Comparison of ENCODE assay signal across 14 cellular contexts in the genomic region with DNA sequence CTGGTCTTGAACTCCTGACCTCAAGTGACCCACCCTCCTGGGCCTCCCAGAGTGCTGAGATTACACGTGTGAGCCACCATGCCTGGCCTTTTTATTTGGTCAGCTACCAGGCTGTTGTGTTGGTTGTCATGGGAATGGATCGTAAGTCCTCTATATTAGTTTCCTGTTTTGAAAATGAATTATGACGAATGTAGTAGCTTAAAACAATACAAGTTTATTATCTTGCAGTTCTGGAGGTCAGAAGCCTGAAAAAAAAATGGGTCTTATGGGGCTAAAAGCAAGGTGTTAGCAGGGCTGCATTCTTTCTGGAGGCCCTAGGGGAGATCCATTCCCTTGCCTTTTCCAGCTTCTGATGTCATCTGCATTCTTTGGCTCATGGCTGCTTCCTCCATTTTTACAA. TPM values are rescaled to one million over a fixed set of nuclear protein-coding genes. Genes with fewer than 3 reads are reported as not detected.
A peak's percentile ranks its signal among the peaks of the same experiment; 100 is the strongest.
DNase-seq lines count a peak whose midpoint lies in the region; ATAC-seq and TF ChIP-seq lines count a peak whose summit lies in the region.
"Had no signal": no experiment of that assay in that cellular context is flagged by ENCODE, and none has a peak within 500 bp of the region (broad histone marks: within the 10 kb centered on the region; RNA-seq: fewer than 3 reads in every experiment).

No MANE protein-coding gene starts in this region.

- H3K36me3 Mint-ChIP-seq in activated CD4-positive, alpha-beta T cell treated with anti-CD3 and anti-CD28 coated beads, Interleukin-2, amount 10 ng/mL, durations not matched to agents 7 days and 5 days (ENCODE audit: low read depth): peaks cover 4% of the 10 kb centered on the region
- H3K36me3 Mint-ChIP-seq in activated CD4-positive, alpha-beta T cell treated with anti-CD3 and anti-CD28 coated beads, Interleukin-2, amount 10 ng/mL, durations not matched to agents 24 days and 14 days (ENCODE audit: low read depth): no peaks in the 10 kb centered on the region
- H3K36me3 Mint-ChIP-seq: neural progenitor cell had no signal

- no peaks in the 10 kb centered on the region for H3K27me3 ChIP-seq in osteoblast (ENCODE audit: insufficient read depth, low read length)
- H3K27me3 ChIP-seq: neural progenitor cell, upper lobe of left lung had no signal

- no peak for DNase-seq in activated CD4-positive, alpha-beta T cell treated with anti-CD3 and anti-CD28 coated beads, Interleukin-2, amount 10 ng/mL, durations not matched to agents 7 days and 5 days
- DNase-seq in activated CD4-positive, alpha-beta T cell treated with anti-CD3 and anti-CD28 coated beads for 1 hour: no peak
- DNase-seq in SK-MEL-5 (ENCODE audit: low read depth, low spot score) (peak; percentile 35), fibroblast of the aortic adventitia (ENCODE audit: low read depth) (peak; percentile 81), osteoblast (ENCODE audit: insufficient read length, low spot score, missing footprints) (no peak)
- DNase-seq in activated CD4-positive, alpha-beta T cell treated with anti-CD3 and anti-CD28 coated beads, Interleukin-2, amount 10 ng/mL, durations not matched to agents 24 days and 14 days: no peak
- DNase-seq: DMS79, NCI-H2107, T-helper 2 cell, upper lobe of left lung had no signal

- ATAC-seq in GM18498 (IDR thresholded peaks at IDR 0.05; ENCODE audit: unreplicated experiment) (no peak), HG02885 (IDR thresholded peaks at IDR 0.05; ENCODE audit: poor library complexity, unreplicated experiment) (no peak)
- ATAC-seq: HCT116 had no signal

- peak overlapping the region; percentile 36 for H3K27ac ChIP-seq in osteoblast (ENCODE audit: low read depth, low read length)
- H3K27ac ChIP-seq: neural progenitor cell, upper lobe of left lung had no signal

- H4K20me1 ChIP-seq in osteoblast (ENCODE audit: insufficient read depth, low read length): no peaks in the 10 kb centered on the region

- H3K4me3 ChIP-seq in fibroblast of the aortic adventitia (ENCODE audit: low read depth, low read length) (no peak overlapping the region), osteoblast (ENCODE audit: insufficient read depth, low read length) (no peak overlapping the region)
- H3K4me3 ChIP-seq: neural progenitor cell, upper lobe of left lung had no signal

- H3K4me2 ChIP-seq in osteoblast (ENCODE audit: insufficient read depth, low read length): no peak overlapping the region
- H3K4me2 ChIP-seq: neural progenitor cell had no signal

- intact Hi-C loops in activated CD4-positive, alpha-beta T cell treated with anti-CD3 and anti-CD28 coated beads, Interleukin-2, amount 10 ng/mL, durations not matched to agents 24 days and 14 days (cut with micrococcal nuclease): no loop called here

- CTCF ChIA-PET in activated CD4-positive, alpha-beta T cell treated with anti-CD3 and anti-CD28 coated beads, Interleukin-2, amount 10 ng/mL, durations not matched to agents 7 days and 5 days (lab: Charles Lee): interaction anchor here (0.6 to 1.5 kb wide), 7 partner anchors 8 to 188 kb away, joined by 3 to 4 read pairs (median 3); a partner anchor contains a TSS

- H3K9me3 ChIP-seq in osteoblast (ENCODE audit: low read depth, low read length): no peaks in the 10 kb centered on the region
- H3K9me3 ChIP-seq: upper lobe of left lung had no signal

- no peaks in the 10 kb centered on the region for H3K36me3 ChIP-seq in osteoblast (ENCODE audit: insufficient read depth, low read length)
- H3K36me3 ChIP-seq: neural progenitor cell, upper lobe of left lung had no signal

- H3K4me1 Mint-ChIP-seq in activated CD4-positive, alpha-beta T cell treated with anti-CD3 and anti-CD28 coated beads, Interleukin-2, amount 10 ng/mL, durations not matched to agents 7 days and 5 days: peaks cover 38% of the 10 kb centered on the region
- H3K4me1 Mint-ChIP-seq in activated CD4-positive, alpha-beta T cell treated with anti-CD3 and anti-CD28 coated beads, Interleukin-2, amount 10 ng/mL, durations not matched to agents 24 days and 14 days: peaks cover 27% of the 10 kb centered on the region

- H3K4me1 ChIP-seq in osteoblast (ENCODE audit: insufficient read depth, low read length): peaks cover 12% of the 10 kb centered on the region
- H3K4me1 ChIP-seq: neural progenitor cell had no signal

- H3K27me3 Mint-ChIP-seq in activated CD4-positive, alpha-beta T cell treated with anti-CD3 and anti-CD28 coated beads, Interleukin-2, amount 10 ng/mL, durations not matched to agents 7 days and 5 days: no peaks in the 10 kb centered on the region
- H3K27me3 Mint-ChIP-seq in activated CD4-positive, alpha-beta T cell treated with anti-CD3 and anti-CD28 coated beads, Interleukin-2, amount 10 ng/mL, durations not matched to agents 24 days and 14 days: no peaks in the 10 kb centered on the region

- in situ Hi-C loops in SK-MEL-5 (cut with HindIII; ENCODE audit: low pct_unique_long_range_greater_than_20kb, low sequenced_read_pairs): no loop called here

- POLR2A ChIA-PET in activated CD4-positive, alpha-beta T cell treated with anti-CD3 and anti-CD28 coated beads, Interleukin-2, amount 10 ng/mL, durations not matched to agents 7 days and 5 days (lab: Charles Lee): no interaction called here

- no peak for TF ChIP-seq CTCF in fibroblast of the aortic adventitia (IDR thresholded peaks at IDR 0.05; ENCODE audit: insufficient read depth, low read length)
- no peak for TF ChIP-seq CTCF in osteoblast (IDR thresholded peaks at IDR 0.05; ENCODE audit: extremely low read depth, low read depth, low read length)

- H3K27ac Mint-ChIP-seq in activated CD4-positive, alpha-beta T cell treated with anti-CD3 and anti-CD28 coated beads, Interleukin-2, amount 10 ng/mL, durations not matched to agents 7 days and 5 days: peak overlapping the region; percentile 95
- no peak overlapping the region for H3K27ac Mint-ChIP-seq in activated CD4-positive, alpha-beta T cell treated with anti-CD3 and anti-CD28 coated beads, Interleukin-2, amount 10 ng/mL, durations not matched to agents 24 days and 14 days

- H3K4me3 Mint-ChIP-seq in activated CD4-positive, alpha-beta T cell treated with anti-CD3 and anti-CD28 coated beads, Interleukin-2, amount 10 ng/mL, durations not matched to agents 7 days and 5 days: no peak overlapping the region
- H3K4me3 Mint-ChIP-seq in activated CD4-positive, alpha-beta T cell treated with anti-CD3 and anti-CD28 coated beads, Interleukin-2, amount 10 ng/mL, durations not matched to agents 24 days and 14 days: no peak overlapping the region
- H3K4me3 Mint-ChIP-seq: neural progenitor cell had no signal

- no peak overlapping the region for H2AFZ ChIP-seq in osteoblast (ENCODE audit: low read length)
- H2AFZ ChIP-seq: neural progenitor cell had no signal

- H3K79me2 ChIP-seq in osteoblast (ENCODE audit: insufficient read depth, low read length): no peaks in the 10 kb centered on the region

- peaks cover 2% of the 10 kb centered on the region for H3K9me3 Mint-ChIP-seq in activated CD4-positive, alpha-beta T cell treated with anti-CD3 and anti-CD28 coated beads, Interleukin-2, amount 10 ng/mL, durations not matched to agents 7 days and 5 days
- no peaks in the 10 kb centered on the region for H3K9me3 Mint-ChIP-seq in activated CD4-positive, alpha-beta T cell treated with anti-CD3 and anti-CD28 coated beads, Interleukin-2, amount 10 ng/mL, durations not matched to agents 24 days and 14 days
- H3K9me3 Mint-ChIP-seq: neural progenitor cell had no signal

RNA-seq across cellular contexts. Expression of a gene that starts 25.1 kb away (rescaled TPM):
- 100 to 1,000 TPM; 100 to 105 TPM for total RNA-seq in activated CD4-positive, alpha-beta T cell treated with anti-CD3 and anti-CD28 coated beads, Interleukin-2, amount 10 ng/mL, durations not matched to agents 7 days and 5 days
- 64.5 and 67.5 TPM in 2 replicates for total RNA-seq in SK-MEL-5 (2014; rRNA removed; shearing (Covaris generic))
- 35.6 and 38.0 TPM in 2 replicates for polyA plus RNA-seq in SK-MEL-5 (2015; cell fraction: cytosol; rRNA removed)
- polyA plus RNA-seq in SK-MEL-5 (2015; cell fraction: nucleus; rRNA removed): 74.5 and 96.7 TPM in 2 replicates
- total RNA-seq in fibroblast of the aortic adventitia (ENCODE audit: low replicate concordance): 69.9 and 99.8 TPM in 2 replicates
- total RNA-seq in osteoblast: 101 and 116 TPM in 2 replicates
- 69.8 and 78.3 TPM in 2 replicates for total RNA-seq in activated CD4-positive, alpha-beta T cell treated with anti-CD3 and anti-CD28 coated beads, Interleukin-2, amount 10 ng/mL, durations not matched to agents 24 days and 14 days

Comparison
In these comparisons a context has a peak if more than half of its experiments do, and no peak if none do; other contexts are left out.
1. DNase-seq: peak in SK-MEL-5 (single experiment) and fibroblast of the aortic adventitia (single experiment); none in activated CD4-positive, alpha-beta T cell treated with anti-CD3 and anti-CD28 coated beads, Interleukin-2, amount 10 ng/mL, durations not matched to agents 7 days and 5 days (single experiment), activated CD4-positive, alpha-beta T cell treated with anti-CD3 and anti-CD28 coated beads for 1 hour (single experiment), osteoblast (single experiment) and activated CD4-positive, alpha-beta T cell treated with anti-CD3 and anti-CD28 coated beads, Interleukin-2, amount 10 ng/mL, durations not matched to agents 24 days and 14 days (single experiment).